10 cellular contexts compared by ENCODE assay signal in the genomic region with DNA sequence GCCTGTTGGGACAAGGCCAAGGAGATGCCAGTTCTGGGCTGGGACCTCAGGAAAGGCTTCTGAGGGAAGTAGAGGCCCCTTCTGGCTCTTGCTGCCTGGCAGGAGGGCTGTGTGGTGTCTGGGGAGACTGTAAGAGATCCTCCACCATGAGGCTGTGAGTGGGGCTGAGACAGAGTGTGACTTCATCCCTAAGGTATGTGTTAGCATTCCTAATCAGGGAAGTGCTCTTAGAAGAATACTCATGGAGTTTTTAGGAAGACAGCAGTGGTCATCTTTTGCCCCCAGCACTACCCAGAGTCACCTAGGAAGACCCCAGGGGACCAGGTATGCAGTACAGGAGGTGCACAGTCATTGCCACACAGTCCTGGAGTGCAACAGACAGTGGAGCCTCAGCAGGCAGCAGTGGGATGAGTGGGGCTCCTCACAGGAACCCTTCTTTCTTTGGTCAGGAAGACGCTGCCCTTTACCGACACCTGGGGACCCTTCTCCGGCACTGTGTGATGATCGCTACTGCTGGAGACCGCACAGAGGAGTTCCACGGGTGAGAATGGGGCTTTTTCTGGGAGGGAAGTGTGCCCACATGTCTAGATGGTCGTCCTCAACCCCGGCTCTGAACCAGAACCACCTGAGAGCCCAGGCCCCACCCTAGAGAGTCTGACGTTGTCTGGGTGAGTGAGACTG. TPM values are rescaled to one million over a fixed set of nuclear protein-coding genes. Genes with fewer than 3 reads are reported as not detected.
A peak's percentile ranks its signal among the peaks of the same experiment; 100 is the strongest.
DNase-seq lines count a peak whose midpoint lies in the region; ATAC-seq and TF ChIP-seq lines count a peak whose summit lies in the region.
"Had no signal": no experiment of that assay in that cellular context is flagged by ENCODE, and none has a peak within 500 bp of the region (broad histone marks: within the 10 kb centered on the region; RNA-seq: fewer than 3 reads in every experiment).

No MANE protein-coding gene starts in this region.

- no peaks in the 10 kb centered on the region for H3K9me2 ChIP-seq in MM.1S (replicated peaks; ENCODE audit: insufficient read depth, low read length)

- peak overlapping the region; percentile 96 for H3K27ac Mint-ChIP-seq in chondrocyte (ENCODE audit: unreplicated experiment)
- peak overlapping the region; percentile 69 to 98 for H3K27ac Mint-ChIP-seq in natural killer cell treated with Interleukin-12 subunit alpha and Interleukin-12 subunit beta and Interleukin-15 and Interleukin-18, amount 100 ng/mL, for 72 hours

- H3K4me1 Mint-ChIP-seq in chondrocyte (ENCODE audit: low read depth): peaks cover 35% of the 10 kb centered on the region
- H3K4me1 Mint-ChIP-seq in natural killer cell treated with Interleukin-12 subunit alpha and Interleukin-12 subunit beta and Interleukin-15 and Interleukin-18, amount 100 ng/mL, for 72 hours (ENCODE audit: low read depth in 2 of 2): peaks cover 25 to 32% of the 10 kb centered on the region in 2 donors

- peaks cover 35 to 41% (median 37%) of the 10 kb centered on the region in 10 experiments for H3K4me1 ChIP-seq in BLaER1 treated with 17β-estradiol and CSF1 and Interleukin-3, amounts not matched to agents 10 nM and 100 nM
- peaks cover 16% of the 10 kb centered on the region for H3K4me1 ChIP-seq in MM.1S (ENCODE audit: low read length)
- H3K4me1 ChIP-seq in tibial nerve: peaks cover 14 to 37% (median 24%) of the 10 kb centered on the region in 4 donors

- TF ChIP-seq EP300 in tibial nerve (IDR thresholded peaks at IDR 0.05): no peak

- H3K4me2 ChIP-seq in BLaER1 treated with 17β-estradiol and CSF1 and Interleukin-3, amounts not matched to agents 10 nM and 100 nM: peak overlapping the region; percentile 90 to 100 (median 99)
- H3K4me2 ChIP-seq in MM.1S (ENCODE audit: low read depth, low read length): peak overlapping the region; percentile 97; the same call in 1 of the 2 replicates

- H3K79me2 ChIP-seq in MM.1S (ENCODE audit: low read length): peaks cover 53% of the 10 kb centered on the region

- 85 to 86% methylated on average over 6 to 9 of the region's 9 CpGs for WGBS in tibial nerve, 2 donors

- DNase-seq in MM.1S (no peak), chondrocyte (ENCODE audit: low spot score) (peak; percentile 52), NCI-H2196 (lab: John Stamatoyannopoulos, UW; ENCODE audit: unreplicated experiment) (no peak), tibial nerve (ENCODE audit: low spot score in 2 of 2) (no peak)
- no peak for DNase-seq in natural killer cell treated with Interleukin-12 subunit alpha and Interleukin-12 subunit beta and Interleukin-15 and Interleukin-18, amount 100 ng/mL, for 72 hours (ENCODE audit: low spot score)
- DNase-seq: activated CD4-positive, alpha-beta T cell treated with anti-CD3 and anti-CD28 coated beads, Interleukin-2, amount 50 U/mL, for 4 hours had no signal

- peaks cover 62 to 70% (median 67%) of the 10 kb centered on the region in 11 experiments for H3K36me3 ChIP-seq in BLaER1 treated with 17β-estradiol and CSF1 and Interleukin-3, amounts not matched to agents 10 nM and 100 nM
- H3K36me3 ChIP-seq in MM.1S (replicated peaks; ENCODE audit: insufficient read depth, low read length) (peaks cover 19% of the 10 kb centered on the region), tibial nerve (peaks cover 7 to 62% (median 28%) of the 10 kb centered on the region in 3 donors)
- H3K36me3 ChIP-seq: ovary had no signal

- no peak for ATAC-seq in natural killer cell treated with Interleukin-12 subunit alpha and Interleukin-12 subunit beta and Interleukin-15 and Interleukin-18, amount 100 ng/mL, for 72 hours
- no peak for ATAC-seq in HG02588 (IDR thresholded peaks at IDR 0.05; ENCODE audit: unreplicated experiment)
- no peak for ATAC-seq in GM21825 (IDR thresholded peaks at IDR 0.05; ENCODE audit: unreplicated experiment)

- peaks cover 17% of the 10 kb centered on the region for H3K36me3 Mint-ChIP-seq in chondrocyte (ENCODE audit: low read depth)
- no peaks in the 10 kb centered on the region for H3K36me3 Mint-ChIP-seq in natural killer cell treated with Interleukin-12 subunit alpha and Interleukin-12 subunit beta and Interleukin-15 and Interleukin-18, amount 100 ng/mL, for 72 hours

- no peak for TF ChIP-seq POLR2A in tibial nerve (IDR thresholded peaks at IDR 0.05)

- H3K4me3 Mint-ChIP-seq in chondrocyte (ENCODE audit: unreplicated experiment): peak overlapping the region; percentile 99
- peak overlapping the region; percentile 96 for H3K4me3 Mint-ChIP-seq in natural killer cell treated with Interleukin-12 subunit alpha and Interleukin-12 subunit beta and Interleukin-15 and Interleukin-18, amount 100 ng/mL, for 72 hours

- H3F3A ChIP-seq in MM.1S (ENCODE audit: insufficient read depth, low read length): peaks cover 10% of the 10 kb centered on the region

- no peaks in the 10 kb centered on the region for H3K27me3 ChIP-seq in BLaER1 treated with 17β-estradiol and CSF1 and Interleukin-3, amounts not matched to agents 10 nM and 100 nM
- no peaks in the 10 kb centered on the region for H3K27me3 ChIP-seq in MM.1S (replicated peaks; ENCODE audit: insufficient read depth, low read length)
- H3K27me3 ChIP-seq in tibial nerve: no peaks in the 10 kb centered on the region
- H3K27me3 ChIP-seq: ovary had no signal

- peak overlapping the region in 10 of 11 experiments; percentile 91 to 100 (median 98); a peak in 18 of 22 replicates for H3K27ac ChIP-seq in BLaER1 treated with 17β-estradiol and CSF1 and Interleukin-3, amounts not matched to agents 10 nM and 100 nM
- H3K27ac ChIP-seq in MM.1S (ENCODE audit: low read length): no peak overlapping the region
- peak overlapping the region in 2 of 4 donors; percentile 98 to 99 for H3K27ac ChIP-seq in tibial nerve

- H3K9ac ChIP-seq in BLaER1 treated with 17β-estradiol and CSF1 and Interleukin-3, amounts not matched to agents 10 nM and 100 nM: peak overlapping the region; percentile 91 to 99 (median 98)
- peak overlapping the region; percentile 3; the same call in 1 of the 2 replicates for H3K9ac ChIP-seq in MM.1S (ENCODE audit: low read length)

- H4K20me1 ChIP-seq in BLaER1 treated with 17β-estradiol and CSF1 and Interleukin-3, amounts not matched to agents 10 nM and 100 nM: peaks cover 35 to 82% (median 64%) of the 10 kb centered on the region in 11 experiments; a peak in 19 of 22 replicates
- no peaks in the 10 kb centered on the region for H4K20me1 ChIP-seq in MM.1S (ENCODE audit: insufficient read depth, low read length)

- TF ChIP-seq CTCF in MM.1S (IDR thresholded peaks at IDR 0.05; ENCODE audit: low read length) (no peak), chondrocyte (IDR thresholded peaks at IDR 0.05) (no peak), tibial nerve (IDR thresholded peaks at IDR 0.05) (no peak)

- no peaks in the 10 kb centered on the region for H3K9me3 ChIP-seq in BLaER1 treated with 17β-estradiol and CSF1 and Interleukin-3, amounts not matched to agents 10 nM and 100 nM (replicated peaks in 1 of 11)
- H3K9me3 ChIP-seq in MM.1S (replicated peaks; ENCODE audit: insufficient read depth, low read length): no peaks in the 10 kb centered on the region
- H3K9me3 ChIP-seq in tibial nerve: no peaks in the 10 kb centered on the region
- H3K9me3 ChIP-seq: ovary had no signal

- peak overlapping the region; percentile 92 to 100 (median 95); a peak in 19 of 20 replicates for H3K4me3 ChIP-seq in BLaER1 treated with 17β-estradiol and CSF1 and Interleukin-3, amounts not matched to agents 10 nM and 100 nM
- H3K4me3 ChIP-seq in MM.1S (ENCODE audit: low read length) (no peak overlapping the region), tibial nerve (peak overlapping the region in 1 of 4 donors; percentile 80)

- H3K27me3 Mint-ChIP-seq in chondrocyte (ENCODE audit: low read depth): no peaks in the 10 kb centered on the region
- H3K27me3 Mint-ChIP-seq in natural killer cell treated with Interleukin-12 subunit alpha and Interleukin-12 subunit beta and Interleukin-15 and Interleukin-18, amount 100 ng/mL, for 72 hours: no peaks in the 10 kb centered on the region

- H2AFZ ChIP-seq in MM.1S (ENCODE audit: low read length): no peak overlapping the region

- H3K9me3 Mint-ChIP-seq in chondrocyte (ENCODE audit: low read depth): no peaks in the 10 kb centered on the region
- H3K9me3 Mint-ChIP-seq in natural killer cell treated with Interleukin-12 subunit alpha and Interleukin-12 subunit beta and Interleukin-15 and Interleukin-18, amount 100 ng/mL, for 72 hours: no peaks in the 10 kb centered on the region

RNA-seq across cellular contexts. Expression of a gene that starts 2.8 kb away (rescaled TPM):
- total RNA-seq in chondrocyte (107 to 130 TPM (median 124 TPM) in 3 replicates), tibial nerve (100 to 1,000 TPM in 3 of 4 donors, 10 to 100 TPM in 1; 69.0 to 118 (median 101) TPM)
- 100 to 1,000 TPM; 130 to 148 TPM for total RNA-seq in natural killer cell treated with Interleukin-12 subunit alpha and Interleukin-12 subunit beta and Interleukin-15 and Interleukin-18, amount 100 ng/mL, for 72 hours

RNA-seq across cellular contexts. Expression of a gene that starts 3.1 kb away (rescaled TPM):
- total RNA-seq in chondrocyte (58.0 to 71.1 TPM (median 59.6 TPM) in 3 replicates), tibial nerve (10 to 100 TPM; 30.9 to 43.9 (median 38.7) TPM)
- 10 to 100 TPM; 43.6 to 51.4 TPM for total RNA-seq in natural killer cell treated with Interleukin-12 subunit alpha and Interleukin-12 subunit beta and Interleukin-15 and Interleukin-18, amount 100 ng/mL, for 72 hours

RNA-seq across cellular contexts. Expression of a gene that starts 17.4 kb away (rescaled TPM):
- not detected in 3 replicates for total RNA-seq in chondrocyte
- total RNA-seq in natural killer cell treated with Interleukin-12 subunit alpha and Interleukin-12 subunit beta and Interleukin-15 and Interleukin-18, amount 100 ng/mL, for 72 hours: not detected
- not detected for total RNA-seq in tibial nerve
- total RNA-seq: ovary had no signal

RNA-seq across cellular contexts. Expression of a gene that starts 25.9 kb away (rescaled TPM):
- total RNA-seq in chondrocyte (14.5 to 20.9 TPM (median 18.5 TPM) in 3 replicates), tibial nerve (10 to 100 TPM; 14.9 to 23.4 (median 17.5) TPM)
- 10 to 100 TPM; 13.7 to 16.3 TPM for total RNA-seq in natural killer cell treated with Interleukin-12 subunit alpha and Interleukin-12 subunit beta and Interleukin-15 and Interleukin-18, amount 100 ng/mL, for 72 hours

RNA-seq across cellular contexts. Expression of a gene that starts 26.5 kb away (rescaled TPM):
- 103 to 122 TPM (median 104 TPM) in 3 replicates for total RNA-seq in chondrocyte
- 100 to 1,000 TPM; 204 to 263 TPM for total RNA-seq in natural killer cell treated with Interleukin-12 subunit alpha and Interleukin-12 subunit beta and Interleukin-15 and Interleukin-18, amount 100 ng/mL, for 72 hours
- total RNA-seq in tibial nerve: 100 to 1,000 TPM in 3 of 4 donors, 10 to 100 TPM in 1; 72.0 to 136 (median 120) TPM
